Comparison of ENCODE assay signal across 1 cellular context in genomic region chr6:151260191-151260590, GRCh38.
TF ChIP-seq lines count a peak whose summit lies in the region.

No MANE protein-coding gene starts in this region.

TF ChIP-seq in IMR-90, 13 proteins besides CTCF, POLR2A, EP300 and RAD21 (continued from another document):
- TF ChIP-seq RCOR1 (IDR thresholded peaks at IDR 0.05; ENCODE audit: insufficient replicate concordance, low read length) = no peak
TF ChIP-seq in IMR-90: peak in this region for 0.
